Comparison of ENCODE assay signal across 16 cellular contexts in genomic region chr2:207176245-207176644, GRCh38.
"Had no signal": no experiment of that assay in that cellular context is flagged by ENCODE, and none has a peak within 500 bp of the region (broad histone marks: within the 10 kb centered on the region; RNA-seq: fewer than 3 reads in every experiment).

No MANE protein-coding gene starts in this region.

- ATAC-seq: activated CD4-positive, alpha-beta T cell treated with anti-CD3 and anti-CD28 coated beads for 36 hours; effector memory CD8-positive, alpha-beta T cell; left ventricle myocardium superior; natural killer cell; stimulated activated effector memory CD8-positive, alpha-beta T cell treated with anti-CD3 and anti-CD28 coated beads, Interleukin-12 subunit alpha, Interleukin-12 subunit beta, amount 100 ng/mL, for 72 hours; WTC11 had no signal

- H3K9me3 Mint-ChIP-seq: activated naive CD8-positive, alpha-beta T cell treated with anti-CD3 and anti-CD28 coated beads for 36 hours; immature natural killer cell; natural killer cell; stimulated activated effector memory CD8-positive, alpha-beta T cell treated with anti-CD3 and anti-CD28 coated beads, Interleukin-12 subunit alpha, Interleukin-12 subunit beta, amount 100 ng/mL, for 72 hours; T-helper 1 cell treated with Interleukin-12 subunit alpha and Interleukin-12 subunit beta and Interleukin-4 antibody, amounts not matched to agents 30 μg/mL and 1 μg/mL, for 36 hours had no signal

- H3K27me3 Mint-ChIP-seq: activated CD4-positive, alpha-beta T cell treated with anti-CD3 and anti-CD28 coated beads for 36 hours; activated naive CD8-positive, alpha-beta T cell treated with anti-CD3 and anti-CD28 coated beads for 36 hours had no signal

- H3K4me1 Mint-ChIP-seq: stimulated activated effector memory CD8-positive, alpha-beta T cell treated with anti-CD3 and anti-CD28 coated beads, Interleukin-12 subunit alpha, Interleukin-12 subunit beta, amount 100 ng/mL, for 72 hours; WTC11 had no signal

- H3K4me3 Mint-ChIP-seq: activated CD4-positive, alpha-beta T cell treated with anti-CD3 and anti-CD28 coated beads for 36 hours; activated naive CD8-positive, alpha-beta T cell treated with anti-CD3 and anti-CD28 coated beads for 36 hours; effector memory CD8-positive, alpha-beta T cell; immature natural killer cell; natural killer cell; stimulated activated effector memory CD8-positive, alpha-beta T cell treated with anti-CD3 and anti-CD28 coated beads, Interleukin-12 subunit alpha, Interleukin-12 subunit beta, amount 100 ng/mL, for 72 hours; T-helper 1 cell treated with Interleukin-12 subunit alpha and Interleukin-12 subunit beta and Interleukin-4 antibody, amounts not matched to agents 30 μg/mL and 1 μg/mL, for 36 hours; WTC11 had no signal

- DNase-seq: activated CD4-positive, alpha-beta T cell treated with anti-CD3 and anti-CD28 coated beads for 36 hours; activated CD4-positive, alpha-beta T cell treated with anti-CD3 and anti-CD28 coated beads, Interleukin-2, amount 50 U/mL, for 48 hours; activated gamma-delta T cell; activated naive CD8-positive, alpha-beta T cell treated with anti-CD3 and anti-CD28 coated beads for 36 hours; amniotic stem cell; effector memory CD8-positive, alpha-beta T cell; immature natural killer cell; left ventricle myocardium superior; mesendoderm; natural killer cell; sigmoid colon; stimulated activated CD4-positive, alpha-beta T cell treated with anti-CD3 and anti-CD28 coated beads, Interleukin-4, amount 100 ng/mL, for 24 hours; thyroid gland had no signal

- H3K36me3 Mint-ChIP-seq: activated naive CD8-positive, alpha-beta T cell treated with anti-CD3 and anti-CD28 coated beads for 36 hours; immature natural killer cell; natural killer cell; stimulated activated effector memory CD8-positive, alpha-beta T cell treated with anti-CD3 and anti-CD28 coated beads, Interleukin-12 subunit alpha, Interleukin-12 subunit beta, amount 100 ng/mL, for 72 hours; WTC11 had no signal

- H3K27ac Mint-ChIP-seq: activated CD4-positive, alpha-beta T cell treated with anti-CD3 and anti-CD28 coated beads for 36 hours; activated naive CD8-positive, alpha-beta T cell treated with anti-CD3 and anti-CD28 coated beads for 36 hours; effector memory CD8-positive, alpha-beta T cell; immature natural killer cell; natural killer cell; stimulated activated effector memory CD8-positive, alpha-beta T cell treated with anti-CD3 and anti-CD28 coated beads, Interleukin-12 subunit alpha, Interleukin-12 subunit beta, amount 100 ng/mL, for 72 hours; T-helper 1 cell treated with Interleukin-12 subunit alpha and Interleukin-12 subunit beta and Interleukin-4 antibody, amounts not matched to agents 30 μg/mL and 1 μg/mL, for 36 hours; WTC11 had no signal
